Comparison of ENCODE assay signal across 8 cellular contexts in the genomic region with DNA sequence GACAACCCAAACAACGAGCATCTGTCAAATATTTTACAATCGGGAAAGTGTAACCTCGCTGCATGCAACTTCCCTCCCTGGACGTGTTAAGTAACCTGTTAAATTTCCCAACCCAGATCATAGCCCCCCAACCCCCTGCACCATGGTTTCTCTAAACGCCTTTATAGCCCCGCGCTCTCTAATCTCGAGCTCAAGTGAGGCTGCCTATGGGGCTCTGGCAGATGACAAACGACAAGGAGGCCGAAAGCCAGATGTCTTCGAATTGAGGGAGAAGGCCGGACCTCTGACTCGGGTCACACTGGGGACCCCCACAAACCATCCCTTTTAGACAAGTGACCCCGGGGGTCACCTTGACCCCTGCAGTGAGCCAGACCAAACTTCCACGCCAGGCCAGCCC. TPM values are rescaled to one million over a fixed set of nuclear protein-coding genes. Genes with fewer than 3 reads are reported as not detected.
A peak's percentile ranks its signal among the peaks of the same experiment; 100 is the strongest.
DNase-seq lines count a peak whose midpoint lies in the region; ATAC-seq and TF ChIP-seq lines count a peak whose summit lies in the region.

No MANE protein-coding gene starts in this region.

- H3K9me3 ChIP-seq in WERI-Rb-1 (ENCODE audit: severe bottlenecking): no peaks in the 10 kb centered on the region

- peak; percentile 1 for ATAC-seq in sciatic nerve
- no peak for ATAC-seq in HG02885 (IDR thresholded peaks at IDR 0.05; ENCODE audit: poor library complexity, unreplicated experiment)

- no peaks in the 10 kb centered on the region for H3K27me3 ChIP-seq in H7 (ENCODE audit: control insufficient read depth, insufficient read depth, low read length)
- no peaks in the 10 kb centered on the region for H3K27me3 ChIP-seq in WERI-Rb-1 (ENCODE audit: insufficient read depth, low read depth, severe bottlenecking)

- DNase-seq in H7 (no peak), WERI-Rb-1 (no peak), germinal center (ENCODE audit: low spot score) (peak; percentile 9), sciatic nerve (ENCODE audit: low spot score) (no peak), HCEC 1CT (no peak), HK-2 (ENCODE audit: unreplicated experiment) (no peak), NCI-H2196 (lab: John Stamatoyannopoulos, UW; ENCODE audit: unreplicated experiment) (no peak)

- H3K4me3 ChIP-seq in H7 (ENCODE audit: insufficient read depth, low read depth, low read length) (peak overlapping the region; percentile 99), WERI-Rb-1 (ENCODE audit: low read depth, low read length) (peak overlapping the region; percentile 81)

- intact Hi-C loops in sciatic nerve (cut with DNase I): no loop called here

- no peaks in the 10 kb centered on the region for H3K36me3 ChIP-seq in H7 (replicated peaks; ENCODE audit: control insufficient read depth, insufficient read depth, low read length)
- H3K36me3 ChIP-seq in WERI-Rb-1: no peaks in the 10 kb centered on the region

- H3K27ac ChIP-seq in WERI-Rb-1: peak overlapping the region; percentile 97

- no peak for TF ChIP-seq CTCF in WERI-Rb-1 (IDR thresholded peaks at IDR 0.05; ENCODE audit: low read depth, low read length)

RNA-seq across cellular contexts. Expression of gene COX7A2L, which starts 0.5 kb away (rescaled TPM):
- total RNA-seq in H7 (2014; rRNA removed; shearing (Covaris generic)): 149 and 154 TPM in 2 replicates
- total RNA-seq in sciatic nerve: 67.7 TPM
